In the genomic region with DNA sequence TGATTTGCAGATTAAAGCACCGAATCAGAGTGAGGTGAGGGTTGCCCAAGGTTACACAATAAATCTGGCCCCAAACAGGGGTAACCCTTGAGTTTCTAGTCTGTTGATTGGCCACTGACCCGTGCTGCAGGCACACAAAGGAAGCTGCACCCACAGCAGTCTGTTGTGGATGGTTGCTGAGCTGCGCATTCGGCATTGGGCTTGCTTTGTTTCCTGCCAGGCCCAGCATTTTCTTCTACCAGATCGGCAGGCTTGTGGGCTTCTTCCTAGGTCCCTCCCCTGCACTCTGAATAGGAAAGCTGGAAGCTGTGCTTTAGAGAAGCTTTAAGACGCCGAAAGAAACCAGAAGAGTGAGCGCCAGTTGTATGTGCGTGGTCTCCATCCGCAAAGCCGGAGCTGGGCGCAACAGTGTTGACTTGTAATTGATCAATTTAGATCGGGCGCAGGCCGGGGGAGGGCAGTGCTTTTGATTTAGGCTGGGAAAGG, we compare ENCODE assay signal across 1 cellular context.
TF ChIP-seq lines count a peak whose summit lies in the region.

No MANE protein-coding gene starts in this region.

TF ChIP-seq in WTC11, 78 proteins besides CTCF, POLR2A, EP300 and RAD21 (continued from another document):
- TF ChIP-seq, protein P1, sequence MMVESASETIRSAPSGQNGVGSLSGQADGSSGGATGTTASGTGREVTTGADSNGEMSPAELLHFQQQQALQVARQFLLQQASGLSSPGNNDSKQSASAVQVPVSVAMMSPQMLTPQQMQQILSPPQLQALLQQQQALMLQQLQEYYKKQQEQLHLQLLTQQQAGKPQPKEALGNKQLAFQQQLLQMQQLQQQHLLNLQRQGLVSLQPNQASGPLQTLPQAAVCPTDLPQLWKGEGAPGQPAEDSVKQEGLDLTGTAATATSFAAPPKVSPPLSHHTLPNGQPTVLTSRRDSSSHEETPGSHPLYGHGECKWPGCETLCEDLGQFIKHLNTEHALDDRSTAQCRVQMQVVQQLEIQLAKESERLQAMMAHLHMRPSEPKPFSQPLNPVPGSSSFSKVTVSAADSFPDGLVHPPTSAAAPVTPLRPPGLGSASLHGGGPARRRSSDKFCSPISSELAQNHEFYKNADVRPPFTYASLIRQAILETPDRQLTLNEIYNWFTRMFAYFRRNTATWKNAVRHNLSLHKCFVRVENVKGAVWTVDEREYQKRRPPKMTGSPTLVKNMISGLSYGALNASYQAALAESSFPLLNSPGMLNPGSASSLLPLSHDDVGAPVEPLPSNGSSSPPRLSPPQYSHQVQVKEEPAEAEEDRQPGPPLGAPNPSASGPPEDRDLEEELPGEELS (CRISPR knock-in tag; IDR thresholded peaks at IDR 0.05) = no peak
- TF ChIP-seq CBFB (CRISPR knock-in tag; IDR thresholded peaks at IDR 0.05; ENCODE audit: low read depth) = no peak
TF ChIP-seq in WTC11: peak in this region for 0.
